ENCODE assay signal across 34 cellular contexts in genomic region chr11:127050141-127050632, GRCh38. TPM values are rescaled to one million over a fixed set of nuclear protein-coding genes. Genes with fewer than 3 reads are reported as not detected.
"Had no signal": no experiment of that assay in that cellular context is flagged by ENCODE, and none has a peak within 500 bp of the region (broad histone marks: within the 10 kb centered on the region; RNA-seq: fewer than 3 reads in every experiment).

No MANE protein-coding gene starts in this region.

- H3K36me3 Mint-ChIP-seq: activated CD4-positive, alpha-beta memory T cell treated with anti-CD3 and anti-CD28 coated beads for 36 hours; activated naive CD4-positive, alpha-beta T cell treated with anti-CD3 and anti-CD28 coated beads, Interleukin-2, amount 10 ng/mL, durations not matched to agents 7 days and 5 days; activated naive CD8-positive, alpha-beta T cell treated with anti-CD3 and anti-CD28 coated beads for 36 hours had no signal

- H3K9me3 Mint-ChIP-seq: activated B cell treated with CpG ODN at 0.5 μM for 24 hours; activated CD4-positive, alpha-beta memory T cell treated with anti-CD3 and anti-CD28 coated beads for 36 hours; activated naive CD4-positive, alpha-beta T cell treated with anti-CD3 and anti-CD28 coated beads, Interleukin-2, amount 10 ng/mL, durations not matched to agents 7 days and 5 days; activated naive CD8-positive, alpha-beta T cell treated with anti-CD3 and anti-CD28 coated beads for 36 hours had no signal

- H3K27ac ChIP-seq: brain microvascular endothelial cell, PC-9, VCaP had no signal

- H3K4me3 Mint-ChIP-seq: activated B cell treated with CpG ODN at 0.5 μM for 24 hours; activated CD4-positive, alpha-beta memory T cell treated with anti-CD3 and anti-CD28 coated beads for 36 hours; activated naive CD4-positive, alpha-beta T cell treated with anti-CD3 and anti-CD28 coated beads, Interleukin-2, amount 10 ng/mL, durations not matched to agents 7 days and 5 days; activated naive CD8-positive, alpha-beta T cell treated with anti-CD3 and anti-CD28 coated beads for 36 hours had no signal

- H3K27me3 Mint-ChIP-seq: activated B cell treated with CpG ODN at 0.5 μM for 24 hours; activated CD4-positive, alpha-beta memory T cell treated with anti-CD3 and anti-CD28 coated beads for 36 hours; activated naive CD4-positive, alpha-beta T cell treated with anti-CD3 and anti-CD28 coated beads, Interleukin-2, amount 10 ng/mL, durations not matched to agents 7 days and 5 days; activated naive CD8-positive, alpha-beta T cell treated with anti-CD3 and anti-CD28 coated beads for 36 hours had no signal

- H3K36me3 ChIP-seq: brain microvascular endothelial cell had no signal

- H3K27me3 ChIP-seq: brain microvascular endothelial cell had no signal

- H3K27ac Mint-ChIP-seq: activated B cell treated with CpG ODN at 0.5 μM for 24 hours; activated CD4-positive, alpha-beta memory T cell treated with anti-CD3 and anti-CD28 coated beads for 36 hours; activated naive CD4-positive, alpha-beta T cell treated with anti-CD3 and anti-CD28 coated beads, Interleukin-2, amount 10 ng/mL, durations not matched to agents 7 days and 5 days; activated naive CD8-positive, alpha-beta T cell treated with anti-CD3 and anti-CD28 coated beads for 36 hours had no signal

- H3K4me1 Mint-ChIP-seq: activated B cell treated with CpG ODN at 0.5 μM for 24 hours; activated naive CD4-positive, alpha-beta T cell treated with anti-CD3 and anti-CD28 coated beads, Interleukin-2, amount 10 ng/mL, durations not matched to agents 7 days and 5 days; activated naive CD8-positive, alpha-beta T cell treated with anti-CD3 and anti-CD28 coated beads for 36 hours had no signal

- DNase-seq: activated B cell treated with CpG ODN at 0.5 μM for 24 hours; activated CD4-positive, alpha-beta memory T cell treated with anti-CD3 and anti-CD28 coated beads for 36 hours; activated CD4-positive, alpha-beta T cell treated with anti-CD3 and anti-CD28 coated beads for 4 hours; activated CD4-positive, alpha-beta T cell treated with anti-CD3 and anti-CD28 coated beads, Interleukin-2, amount 50 U/mL, for 1 hour; activated CD4-positive, CD25-positive, alpha-beta regulatory T cell treated with anti-CD3 and anti-CD28 coated beads, Interleukin-2, amount 50 U/mL, for 72 hours; activated CD8-positive, alpha-beta memory T cell treated with anti-CD3 and anti-CD28 coated beads, Interleukin-2, amount 50 U/mL, for 48 hours; activated effector memory CD4-positive, alpha-beta T cell treated with Interleukin-2 at 50 U/mL for 16 hours; activated naive CD4-positive, alpha-beta T cell treated with anti-CD3 and anti-CD28 coated beads, Interleukin-2, amount 10 ng/mL, durations not matched to agents 7 days and 5 days; activated naive CD8-positive, alpha-beta T cell treated with anti-CD3 and anti-CD28 coated beads for 36 hours; activated T-cell treated with anti-CD3 and anti-CD28 coated beads, Interleukin-2, amount 50 U/mL, for 48 hours; amniotic stem cell; aorta; brain microvascular endothelial cell; central memory CD4-positive, alpha-beta T cell; Karpas-422; KBM-7; NCI-H1048; NCI-H1105 treated with DMSO at 0.1 percent for 48 hours; NCI-H1436; NCI-H187; NCI-H2029 treated with DMSO at 0.1 percent for 48 hours; NCI-H2107; NCI-H2171; NCI-H510A treated with DMSO at 0.1 percent for 48 hours; NCI-H526 treated with DMSO at 0.1 percent for 48 hours; PC-9; Right ventricle myocardium superior; SW 1271; T-helper 1 cell; T-helper 2 cell; T-helper 9 cell had no signal

- H3K4me3 ChIP-seq: PC-9 had no signal

RNA-seq across cellular contexts. Expression of gene KIRREL3, which starts 49.6 kb away (rescaled TPM):
- total RNA-seq: activated B cell treated with CpG ODN at 0.5 μM for 24 hours; activated CD4-positive, alpha-beta memory T cell treated with anti-CD3 and anti-CD28 coated beads for 36 hours; activated naive CD8-positive, alpha-beta T cell treated with anti-CD3 and anti-CD28 coated beads for 36 hours; MCF 10A; OCI-LY7 had no signal
- polyA plus RNA-seq: aorta had no signal
